28 cellular contexts compared by ENCODE assay signal in genomic region chr17:10477701-10478100, GRCh38. TPM values are rescaled to one million over a fixed set of nuclear protein-coding genes. Genes with fewer than 3 reads are reported as not detected.
A peak's percentile ranks its signal among the peaks of the same experiment; 100 is the strongest.
DNase-seq lines count a peak whose midpoint lies in the region; ATAC-seq and FAIRE-seq lines count a peak whose summit lies in the region.
"Had no signal": no experiment of that assay in that cellular context is flagged by ENCODE, and none has a peak within 500 bp of the region (broad histone marks: within the 10 kb centered on the region; RNA-seq: fewer than 3 reads in every experiment).

No MANE protein-coding gene starts in this region.

- peak; percentile 2 for DNase-seq in SK-N-DZ (ENCODE audit: low spot score)
- DNase-seq in mesendoderm = peak; percentile 79
- peak; percentile 2 for DNase-seq in small intestine
- DNase-seq in DMS153 (lab: John Stamatoyannopoulos, UW) = no peak
- DNase-seq in DMS53 (lab: John Stamatoyannopoulos, UW) = no peak
- DNase-seq: 8988T; ACHN; BE2C; C1 segment of cervical spinal cord; CD4-positive, alpha-beta memory T cell; CD4-positive, CD25-positive, alpha-beta regulatory T cell; CD8-positive, alpha-beta memory T cell; COR-L47; DMS 273 treated with DMSO at 0.1 percent for 48 hours; DMS79; DND-41; EL; GDM1 had no signal

- peak overlapping the region; percentile 61 for H3K9ac ChIP-seq in HUES6 (ENCODE audit: low read length)
- H3K9ac ChIP-seq in mesendoderm (ENCODE audit: low read length) = no peak overlapping the region
- H3K9ac ChIP-seq: BLaER1 had no signal

- no peak overlapping the region for H2BK120ac ChIP-seq in mesendoderm (ENCODE audit: low read depth, low read length)

- H3K36me3 ChIP-seq in HUES6 (ENCODE audit: control insufficient read depth, insufficient read depth, low read length) (no peaks in the 10 kb centered on the region), mesendoderm (ENCODE audit: control insufficient read depth, insufficient read depth, low read length) (no peaks in the 10 kb centered on the region), small intestine (ENCODE audit: control insufficient read depth in 2 of 2, insufficient read depth in 2 of 2, low read length in 2 of 2) (no peaks in the 10 kb centered on the region)
- H3K36me3 ChIP-seq: BE2C, BLaER1 had no signal

- H3K27me3 ChIP-seq in HUES6 (ENCODE audit: control insufficient read depth, insufficient read depth, low read length) = no peaks in the 10 kb centered on the region
- H3K27me3 ChIP-seq in mesendoderm (ENCODE audit: insufficient read depth, low read length, poor library complexity) = no peaks in the 10 kb centered on the region
- H3K27me3 ChIP-seq in small intestine (ENCODE audit: control insufficient read depth in 2 of 2, insufficient read depth in 2 of 2, low read length in 2 of 2) = no peaks in the 10 kb centered on the region
- H3K27me3 ChIP-seq: BE2C, BLaER1 had no signal

- H3K9me3 ChIP-seq in HUES6 (ENCODE audit: control insufficient read depth, insufficient read depth, low read depth, low read length) (peaks cover 12% of the 10 kb centered on the region), small intestine (ENCODE audit: control insufficient read depth, low read depth) (no peaks in the 10 kb centered on the region)
- H3K9me3 ChIP-seq: BE2C had no signal

- no peak overlapping the region for H2AK5ac ChIP-seq in mesendoderm (ENCODE audit: low read length)

- no peak for ATAC-seq in HG03159 (IDR thresholded peaks at IDR 0.05; ENCODE audit: unreplicated experiment)
- no peak for ATAC-seq in GM21529 (IDR thresholded peaks at IDR 0.05; ENCODE audit: unreplicated experiment)
- ATAC-seq: GM12878 had no signal

- no peaks in the 10 kb centered on the region for H3K79me1 ChIP-seq in mesendoderm (ENCODE audit: low read length)

- H3K4me3 ChIP-seq in HUES6 (ENCODE audit: low read depth, low read length) (no peak overlapping the region), mesendoderm (ENCODE audit: low read length) (no peak overlapping the region), small intestine (ENCODE audit: low read depth in 1 of 2, low read length in 2 of 2) (no peak overlapping the region)
- H3K4me3 ChIP-seq: BLaER1, GM12878 had no signal

- FAIRE-seq in small intestine (lab: Jason Lieb, UNC) = no peak
- FAIRE-seq: A204.1, GM12878, GM12892, GM18507 had no signal

- H2BK5ac ChIP-seq in mesendoderm (ENCODE audit: low read length) = peak overlapping the region; percentile 45

- H3K4ac ChIP-seq in mesendoderm (ENCODE audit: low read depth, low read length) = no peak overlapping the region

- H3K79me2 ChIP-seq in mesendoderm (ENCODE audit: control insufficient read depth, insufficient read depth, low read length) = no peaks in the 10 kb centered on the region

- H3K23ac ChIP-seq in mesendoderm (ENCODE audit: low read length) = no peak overlapping the region

- H2BK15ac ChIP-seq in mesendoderm (replicated peaks; ENCODE audit: low read depth) = no peak overlapping the region

- no peak overlapping the region for H4K8ac ChIP-seq in mesendoderm (ENCODE audit: low read depth, low read length)

- H4K5ac ChIP-seq in mesendoderm (ENCODE audit: low read length) = no peak overlapping the region

- no peaks in the 10 kb centered on the region for H3K4me1 ChIP-seq in HUES6 (ENCODE audit: control insufficient read depth, insufficient read depth, low read length)
- peaks cover 2% of the 10 kb centered on the region for H3K4me1 ChIP-seq in mesendoderm (ENCODE audit: control insufficient read depth, low read depth, low read length)
- H3K4me1 ChIP-seq in small intestine (ENCODE audit: control insufficient read depth in 2 of 2, insufficient read depth in 1 of 2, low read depth in 1 of 2, low read length in 1 of 2) = no peaks in the 10 kb centered on the region
- H3K4me1 ChIP-seq: BE2C, BLaER1 had no signal

- no peak overlapping the region for H3K4me2 ChIP-seq in mesendoderm (ENCODE audit: low read length)
- H3K4me2 ChIP-seq: BLaER1 had no signal

- no peak overlapping the region for H3K18ac ChIP-seq in mesendoderm (ENCODE audit: low read length)

- H3K27ac ChIP-seq in HUES6 (ENCODE audit: low read depth, low read length) (no peak overlapping the region), mesendoderm (ENCODE audit: low read depth, low read length) (no peak overlapping the region), small intestine (ENCODE audit: low read depth in 1 of 2, low read length in 1 of 2) (no peak overlapping the region)
- H3K27ac ChIP-seq: BLaER1 had no signal

- no peak overlapping the region for H3K56ac ChIP-seq in mesendoderm (ENCODE audit: low read length)

- WGBS in mesendoderm (ENCODE audit: extremely low coverage, insufficient coverage, low lambda C conversion rate) = no CpG with 5 or more reads among the region's 1 CpG
- WGBS in small intestine, 3 donors = 14 to 31% (median 18%) methylated on average over 1 of the region's 1 CpG

RNA-seq across cellular contexts. Expression of gene MYH4, which starts 8.3 kb away (rescaled TPM):
- polyA plus RNA-seq in SK-N-DZ (2014; cell fraction: cytosol; rRNA removed) = not detected in 2 replicates
- polyA plus RNA-seq in SK-N-DZ (2014; cell fraction: nucleus; rRNA removed) = not detected in 2 replicates
- not detected for polyA plus RNA-seq in mesendoderm (2013, experiment 1 of 2)
- polyA plus RNA-seq in mesendoderm (2013, experiment 2 of 2) = not detected
- polyA plus RNA-seq in small intestine = under 1 TPM in 1 of 3 donors, not detected in 2; 0.55 TPM
- polyA plus RNA-seq: AG04450; CD14-positive monocyte; CD4-positive, alpha-beta memory T cell; CD4-positive, CD25-positive, alpha-beta regulatory T cell; CD8-positive, alpha-beta memory T cell; GM12878 had no signal

RNA-seq across cellular contexts. Expression of gene MYH1, which starts 40.6 kb away (rescaled TPM):
- not detected in 2 replicates for polyA plus RNA-seq in SK-N-DZ (2014; cell fraction: cytosol; rRNA removed)
- not detected in 2 replicates for polyA plus RNA-seq in SK-N-DZ (2014; cell fraction: nucleus; rRNA removed)
- polyA plus RNA-seq in mesendoderm (2013, experiment 1 of 2) = not detected
- polyA plus RNA-seq in mesendoderm (2013, experiment 2 of 2) = 0.01 TPM
- under 1 TPM; under 0.01 to 0.27 (median 0.22) TPM for polyA plus RNA-seq in small intestine
- polyA plus RNA-seq: AG04450; CD14-positive monocyte; CD4-positive, alpha-beta memory T cell; CD4-positive, CD25-positive, alpha-beta regulatory T cell; CD8-positive, alpha-beta memory T cell had no signal

RNA-seq across cellular contexts. Expression of gene MYH8, which starts 56.0 kb away (rescaled TPM):
- not detected in 2 replicates for polyA plus RNA-seq in SK-N-DZ (2014; cell fraction: cytosol; rRNA removed)
- not detected in 2 replicates for polyA plus RNA-seq in SK-N-DZ (2014; cell fraction: nucleus; rRNA removed)
- polyA plus RNA-seq in mesendoderm (2013, experiment 1 of 2) = 0.01 TPM
- under 0.01 TPM for polyA plus RNA-seq in mesendoderm (2013, experiment 2 of 2)
- not detected for polyA plus RNA-seq in small intestine
- polyA plus RNA-seq: AG04450; CD14-positive monocyte; CD4-positive, alpha-beta memory T cell; CD4-positive, CD25-positive, alpha-beta regulatory T cell; CD8-positive, alpha-beta memory T cell had no signal

Comparison
In these comparisons a context has a peak if more than half of its experiments do, and no peak if none do; other contexts are left out.
1. DNase-seq: peak in SK-N-DZ (single experiment), mesendoderm (single experiment) and small intestine (single experiment); none in DMS153 (single experiment) and DMS53 (single experiment).